25 cellular contexts compared by ENCODE assay signal in genomic region chr7:133480868-133481267, GRCh38.
"Had no signal": no experiment of that assay in that cellular context is flagged by ENCODE, and none has a peak within 500 bp of the region (broad histone marks: within the 10 kb centered on the region; RNA-seq: fewer than 3 reads in every experiment).

No MANE protein-coding gene starts in this region.

- H3K4me1 ChIP-seq: colonic mucosa, neural progenitor cell, parathyroid adenoma, right atrium auricular region, suprapubic skin, tibial nerve had no signal

- H3K4me3 ChIP-seq: colonic mucosa, heart left ventricle, neural progenitor cell, right atrium auricular region, smooth muscle cell, suprapubic skin, tibial nerve had no signal

- H3K27ac Mint-ChIP-seq: activated CD4-positive, alpha-beta T cell treated with anti-CD3 and anti-CD28 coated beads, Interleukin-2, amount 10 ng/mL, durations not matched to agents 24 days and 14 days; activated CD8-positive, alpha-beta T cell treated with anti-CD3 and anti-CD28 coated beads for 36 hours; activated naive CD8-positive, alpha-beta T cell; mesothelial cell of epicardium; neural progenitor cell; T-helper 1 cell treated with Interleukin-12 subunit alpha and Interleukin-12 subunit beta and Interleukin-4 antibody, amounts not matched to agents 30 μg/mL and 1 μg/mL, for 36 hours had no signal

- H3K9me3 ChIP-seq: colonic mucosa, heart left ventricle, right atrium auricular region, suprapubic skin, tibial nerve had no signal

- H3K27me3 Mint-ChIP-seq: activated CD4-positive, alpha-beta T cell treated with anti-CD3 and anti-CD28 coated beads, Interleukin-2, amount 10 ng/mL, durations not matched to agents 24 days and 14 days; activated CD8-positive, alpha-beta T cell treated with anti-CD3 and anti-CD28 coated beads for 36 hours; activated naive CD8-positive, alpha-beta T cell; naive B cell had no signal

- H3K79me2 ChIP-seq: parathyroid adenoma had no signal

- H3K4me3 Mint-ChIP-seq: activated CD4-positive, alpha-beta T cell treated with anti-CD3 and anti-CD28 coated beads, Interleukin-2, amount 10 ng/mL, durations not matched to agents 24 days and 14 days; activated CD8-positive, alpha-beta T cell treated with anti-CD3 and anti-CD28 coated beads for 36 hours; activated naive CD8-positive, alpha-beta T cell; mesothelial cell of epicardium; naive B cell; neural progenitor cell; T-helper 1 cell treated with Interleukin-12 subunit alpha and Interleukin-12 subunit beta and Interleukin-4 antibody, amounts not matched to agents 30 μg/mL and 1 μg/mL, for 36 hours had no signal

- H3K27ac ChIP-seq: colonic mucosa, heart left ventricle, neural progenitor cell, parathyroid adenoma, right atrium auricular region, suprapubic skin, tibial nerve had no signal

- DNase-seq: activated CD4-positive, alpha-beta T cell treated with anti-CD3 and anti-CD28 coated beads, Interleukin-2, amount 10 ng/mL, durations not matched to agents 24 days and 14 days; activated CD4-positive, CD25-positive, alpha-beta regulatory T cell treated with anti-CD3 and anti-CD28 coated beads, Interleukin-2, amount 50 U/mL, for 72 hours; activated CD8-positive, alpha-beta T cell treated with anti-CD3 and anti-CD28 coated beads for 36 hours; activated effector memory CD4-positive, alpha-beta T cell treated with Interleukin-2 at 50 U/mL for 16 hours; activated naive CD4-positive, alpha-beta T cell treated with Interleukin-2 at 50 U/mL for 16 hours; activated T-cell treated with anti-CD3 and anti-CD28 coated beads, Interleukin-2, amount 50 U/mL, for 48 hours; cerebellar nuclear complex; colonic mucosa; effector memory CD4-positive, alpha-beta T cell; erythroblast; heart left ventricle; naive B cell; occipital lobe; stimulated activated CD4-positive, alpha-beta T cell treated with anti-CD3 and anti-CD28 coated beads, Interleukin-1b, Interleukin-23, amount 100 ng/mL, for 48 hours; stimulated activated naive CD4-positive, alpha-beta T cell; T1000 had no signal

- H3K4me2 ChIP-seq: neural progenitor cell, smooth muscle cell had no signal

- H3K27me3 ChIP-seq: colonic mucosa, heart left ventricle, neural progenitor cell, right atrium auricular region, suprapubic skin, tibial nerve had no signal

- H3K9ac ChIP-seq: neural progenitor cell, parathyroid adenoma had no signal

- H2AFZ ChIP-seq: neural progenitor cell, parathyroid adenoma had no signal

- H3K36me3 ChIP-seq: colonic mucosa, right atrium auricular region had no signal

- H3K9me3 Mint-ChIP-seq: activated CD4-positive, alpha-beta T cell treated with anti-CD3 and anti-CD28 coated beads, Interleukin-2, amount 10 ng/mL, durations not matched to agents 24 days and 14 days; activated CD8-positive, alpha-beta T cell treated with anti-CD3 and anti-CD28 coated beads for 36 hours; naive B cell; neural progenitor cell; T-helper 1 cell treated with Interleukin-12 subunit alpha and Interleukin-12 subunit beta and Interleukin-4 antibody, amounts not matched to agents 30 μg/mL and 1 μg/mL, for 36 hours had no signal
